In the genomic region with DNA sequence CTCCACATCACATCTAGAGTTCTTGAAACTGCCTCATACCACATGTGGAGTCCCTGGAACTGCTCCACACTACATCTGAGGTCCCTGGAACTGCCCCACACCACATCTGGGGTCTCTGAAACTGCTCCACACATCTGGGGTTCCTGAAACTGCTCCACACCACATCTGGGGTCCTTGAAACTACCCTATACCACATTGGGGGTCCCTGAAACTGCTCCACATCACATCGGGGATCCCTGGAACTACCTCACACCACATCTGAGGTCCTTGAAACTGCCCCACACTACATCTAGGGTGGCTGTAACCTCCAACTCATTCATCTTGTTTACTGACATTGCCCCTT, we compare ENCODE assay signal across 17 cellular contexts. TPM values are rescaled to one million over a fixed set of nuclear protein-coding genes. Genes with fewer than 3 reads are reported as not detected.
DNase-seq lines count a peak whose midpoint lies in the region; ATAC-seq, FAIRE-seq and TF ChIP-seq lines count a peak whose summit lies in the region.
"Had no signal": no experiment of that assay in that cellular context is flagged by ENCODE, and none has a peak within 500 bp of the region (broad histone marks: within the 10 kb centered on the region; RNA-seq: fewer than 3 reads in every experiment).

No MANE protein-coding gene starts in this region.

- H3K4me1 Mint-ChIP-seq in H9 (no peaks in the 10 kb centered on the region), neural crest cell (no peaks in the 10 kb centered on the region)
- no peaks in the 10 kb centered on the region for H3K4me1 Mint-ChIP-seq in activated T-cell treated with anti-CD3 and anti-CD28 coated beads, Interleukin-2, amount 50 U/mL, for 24 hours (ENCODE audit: low read depth)

- no peaks in the 10 kb centered on the region for H3K23me2 ChIP-seq in H9 (ENCODE audit: insufficient read length, low read depth, low read length, poor library complexity, severe bottlenecking)

- no peaks in the 10 kb centered on the region for H3K79me2 ChIP-seq in H9 (ENCODE audit: insufficient read depth, low read length)

- no peaks in the 10 kb centered on the region for H3K79me1 ChIP-seq in H9 (ENCODE audit: insufficient read depth, low read depth, low read length, poor library complexity, severe bottlenecking)

- H3K36me3 ChIP-seq in bronchial epithelial cell (ENCODE audit: control insufficient read depth, insufficient read depth, low read length) = no peaks in the 10 kb centered on the region

- no peak overlapping the region for H2BK120ac ChIP-seq in H9 (ENCODE audit: low read depth, low read length, poor library complexity, severe bottlenecking)

- H2AFZ ChIP-seq in H9 (ENCODE audit: low read length) = no peak overlapping the region

- peaks cover 3 to 25% (median 12%) of the 10 kb centered on the region in 3 experiments; a peak in 6 of 7 replicates for H3K36me3 Mint-ChIP-seq in H9 (ENCODE audit: insufficient read depth in 1 of 3, low read depth in 3 of 3)
- peaks cover 17% of the 10 kb centered on the region for H3K36me3 Mint-ChIP-seq in neural crest cell (ENCODE audit: low read depth)
- H3K36me3 Mint-ChIP-seq in activated T-cell treated with anti-CD3 and anti-CD28 coated beads, Interleukin-2, amount 50 U/mL, for 24 hours (ENCODE audit: low read depth) = no peaks in the 10 kb centered on the region

- no peak for TF ChIP-seq CTCF in H9 (conservative IDR thresholded peaks at IDR 0.05)
- TF ChIP-seq CTCF in bronchial epithelial cell (IDR thresholded peaks at IDR 0.05; ENCODE audit: insufficient read depth, low read length, severe bottlenecking) = no peak
- no peak for TF ChIP-seq CTCF in neural crest cell (conservative IDR thresholded peaks at IDR 0.05)

- no peak overlapping the region for H2BK12ac ChIP-seq in H9 (ENCODE audit: insufficient read length, low read depth, low read length)

- H3T11ph ChIP-seq in H9 (ENCODE audit: low read length) = no peak overlapping the region

- H3K4ac ChIP-seq in H9 (ENCODE audit: low read depth, low read length) = no peak overlapping the region; the same call in 1 of the 2 replicates

- H3K4me1 ChIP-seq in H9 (ENCODE audit: insufficient read depth, low read length) = no peaks in the 10 kb centered on the region
- H3K4me1 ChIP-seq: BLaER1 treated with 17β-estradiol and CSF1 and Interleukin-3, amounts not matched to agents 10 nM and 100 nM had no signal

- H3K9me3 ChIP-seq in H9 (ENCODE audit: control insufficient read depth, low read depth, low read length) = no peaks in the 10 kb centered on the region

- H3K9ac ChIP-seq in H9 (ENCODE audit: extremely low read depth, insufficient read length, low read length) = no peak overlapping the region
- H3K9ac ChIP-seq: BLaER1 treated with 17β-estradiol and CSF1 and Interleukin-3, amounts not matched to agents 10 nM and 100 nM had no signal

- H2AK5ac ChIP-seq in H9 (ENCODE audit: insufficient read length, low read length) = no peak overlapping the region

- H2BK5ac ChIP-seq in H9 (ENCODE audit: insufficient read length, low read length) = no peak overlapping the region

- ATAC-seq in GM18870 (IDR thresholded peaks at IDR 0.05; ENCODE audit: unreplicated experiment) = no peak
- no peak for ATAC-seq in HG02852 (IDR thresholded peaks at IDR 0.05; ENCODE audit: unreplicated experiment)

- H3K27me3 Mint-ChIP-seq in H9 (ENCODE audit: low read depth) = peaks cover 3% of the 10 kb centered on the region; the same call in 1 of the 2 replicates
- no peaks in the 10 kb centered on the region for H3K27me3 Mint-ChIP-seq in neural crest cell (ENCODE audit: low read depth)
- H3K27me3 Mint-ChIP-seq in activated T-cell treated with anti-CD3 and anti-CD28 coated beads, Interleukin-2, amount 50 U/mL, for 24 hours = peaks cover 4% of the 10 kb centered on the region

- H3K14ac ChIP-seq in H9 (ENCODE audit: insufficient read depth, low read length) = no peak overlapping the region

- WGBS in H9 (ENCODE audit: extremely low coverage, insufficient read length, low lambda C conversion rate) = no CpG with 5 or more reads among the region's 1 CpG

- peak; percentile 5 for DNase-seq in AG20443 (ENCODE audit: low spot score)
- DNase-seq in H9 = no peak
- DNase-seq in bronchial epithelial cell (ENCODE audit: low read depth) = no peak
- no peak for DNase-seq in neural crest cell (ENCODE audit: low read depth, low spot score)
- DNase-seq in activated T-cell treated with anti-CD3 and anti-CD28 coated beads, Interleukin-2, amount 50 U/mL, for 24 hours = no peak
- DNase-seq: 8988T; CD4-positive, alpha-beta T cell; DMS79; IMR-90; KG1 had no signal

- H3K27ac ChIP-seq in H9 (ENCODE audit: insufficient read length, low read depth, low read length) = no peak overlapping the region
- H3K27ac ChIP-seq: BLaER1 treated with 17β-estradiol and CSF1 and Interleukin-3, amounts not matched to agents 10 nM and 100 nM had no signal

- no peak overlapping the region for H2BK15ac ChIP-seq in H9 (ENCODE audit: low read depth, low read length)

- H3K18ac ChIP-seq in H9 (ENCODE audit: insufficient read length, low read depth, low read length) = no peak overlapping the region

- H4K91ac ChIP-seq in H9 (ENCODE audit: insufficient read length, low read depth, low read length) = no peak overlapping the region

- H3K27me3 ChIP-seq in H9 (ENCODE audit: insufficient read depth, low read length) (no peaks in the 10 kb centered on the region), bronchial epithelial cell (ENCODE audit: control insufficient read depth, insufficient read depth, low read length) (no peaks in the 10 kb centered on the region)
- H3K27me3 ChIP-seq: BLaER1 treated with 17β-estradiol and CSF1 and Interleukin-3, amounts not matched to agents 10 nM and 100 nM had no signal

- no peaks in the 10 kb centered on the region for H4K20me1 ChIP-seq in H9 (ENCODE audit: control insufficient read depth, insufficient read depth, insufficient read length)
- H4K20me1 ChIP-seq: BLaER1 treated with 17β-estradiol and CSF1 and Interleukin-3, amounts not matched to agents 10 nM and 100 nM had no signal

- no peak overlapping the region for H3K4me2 ChIP-seq in H9 (ENCODE audit: insufficient read depth, insufficient read length, low read length)
- H3K4me2 ChIP-seq: BLaER1 treated with 17β-estradiol and CSF1 and Interleukin-3, amounts not matched to agents 10 nM and 100 nM had no signal

- H4K5ac ChIP-seq in H9 (ENCODE audit: insufficient read length, low read depth, low read length) = no peak overlapping the region

- peak; percentile 88 for FAIRE-seq in bronchial epithelial cell (lab: Jason Lieb, UNC)
- FAIRE-seq: GM12891, GM19239 had no signal

- peaks cover 9 to 23% of the 10 kb centered on the region in 2 experiments; a peak in 4 of 5 replicates for H3K9me3 Mint-ChIP-seq in H9
- peaks cover 6% of the 10 kb centered on the region for H3K9me3 Mint-ChIP-seq in neural crest cell
- H3K9me3 Mint-ChIP-seq in activated T-cell treated with anti-CD3 and anti-CD28 coated beads, Interleukin-2, amount 50 U/mL, for 24 hours = peaks cover 5% of the 10 kb centered on the region

- H3K56ac ChIP-seq in H9 (ENCODE audit: insufficient read length, low read depth, low read length) = no peak overlapping the region

- H2BK20ac ChIP-seq in H9 (ENCODE audit: low read depth, low read length, poor library complexity, severe bottlenecking) = no peak overlapping the region

- H3K4me3 ChIP-seq in bronchial epithelial cell (ENCODE audit: low read depth, low read length) = no peak overlapping the region
- H3K4me3 ChIP-seq: BLaER1 treated with 17β-estradiol and CSF1 and Interleukin-3, amounts not matched to agents 10 nM and 100 nM had no signal

- no peak overlapping the region for H4K8ac ChIP-seq in H9 (replicated peaks; ENCODE audit: insufficient read length, low read depth, low read length)

- H3K4me3 Mint-ChIP-seq in H9 (no peak overlapping the region; a peak in 1 of 5 replicates), neural crest cell (no peak overlapping the region)
- H3K4me3 Mint-ChIP-seq in activated T-cell treated with anti-CD3 and anti-CD28 coated beads, Interleukin-2, amount 50 U/mL, for 24 hours = no peak overlapping the region
- H3K4me3 Mint-ChIP-seq: CD4-positive, alpha-beta T cell had no signal

- peak overlapping the region in 2 of 3 experiments; percentile 25 to 53; a peak in 3 of 7 replicates for H3K27ac Mint-ChIP-seq in H9
- peak overlapping the region; percentile 19 for H3K27ac Mint-ChIP-seq in neural crest cell (ENCODE audit: unreplicated experiment)
- no peak overlapping the region for H3K27ac Mint-ChIP-seq in activated T-cell treated with anti-CD3 and anti-CD28 coated beads, Interleukin-2, amount 50 U/mL, for 24 hours
- H3K27ac Mint-ChIP-seq: CD4-positive, alpha-beta T cell had no signal

- no peak overlapping the region for H3K23ac ChIP-seq in H9 (ENCODE audit: insufficient read length, low read depth, low read length)

RNA-seq across cellular contexts. Expression of gene F2RL3, which starts 33.8 kb away (rescaled TPM):
- total RNA-seq in H9 (2021) (not detected in 2 replicates), bronchial epithelial cell (under 0.01 TPM in 1 of 2 replicates, not detected in the other), neural crest cell (not detected in 2 replicates)
- total RNA-seq: CD4-positive, alpha-beta T cell; G401; HT-29; IMR-90 had no signal
